8 cellular contexts compared by ENCODE assay signal in the genomic region with DNA sequence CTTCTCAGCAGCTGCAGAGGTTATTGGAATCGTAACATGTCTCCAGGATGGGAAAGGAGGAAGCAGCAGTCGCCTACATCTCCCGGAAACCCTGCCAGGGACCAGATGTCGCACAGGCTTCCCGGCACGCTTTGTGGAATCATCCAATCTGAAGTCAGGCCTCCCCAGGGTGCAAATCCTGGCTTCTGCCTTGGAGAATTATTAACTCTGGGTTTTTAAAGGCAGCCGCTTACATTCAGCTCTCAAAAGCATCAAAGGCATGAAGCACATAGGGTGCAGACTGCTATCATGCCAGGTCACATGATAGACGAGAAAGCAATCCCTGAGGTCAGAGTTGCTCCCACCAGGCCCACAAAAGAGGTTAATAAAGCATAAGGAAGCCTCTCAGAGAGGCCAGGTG. TPM values are rescaled to one million over a fixed set of nuclear protein-coding genes. Genes with fewer than 3 reads are reported as not detected.
DNase-seq lines count a peak whose midpoint lies in the region; ATAC-seq, FAIRE-seq and TF ChIP-seq lines count a peak whose summit lies in the region.
"Not testable (repeated sequence)": the region's sequence is repeated elsewhere in the genome, so short reads cannot be mapped to it uniquely, and the experiment has no call there.

No MANE protein-coding gene starts in this region.

- H3K4me1 Mint-ChIP-seq in nephron progenitor cell, result peaks cover 46% of the 10 kb centered on the region

- not testable (repeated sequence) for H3K36me3 Mint-ChIP-seq in nephron progenitor cell (ENCODE audit: low read depth)

- FAIRE-seq in bronchial epithelial cell (lab: Jason Lieb, UNC), result peak; percentile 13

- TF ChIP-seq POLR2A in Peyer's patch (IDR thresholded peaks at IDR 0.05), result not testable (repeated sequence)

- not testable (repeated sequence) for H3K27me3 ChIP-seq in Peyer's patch; bronchial epithelial cell (ENCODE audit: control insufficient read depth, insufficient read depth, low read length)

- ATAC-seq in left cardiac atrium, result not testable (repeated sequence)

- not testable (repeated sequence) for H3K4me3 ChIP-seq in AG10803 (ENCODE audit: low read length); Peyer's patch; bronchial epithelial cell (ENCODE audit: low read depth, low read length)

- peak overlapping the region; percentile 39 for H3K27ac Mint-ChIP-seq in nephron progenitor cell

- not testable (repeated sequence) for H3K9me3 ChIP-seq in Peyer's patch

- not testable (repeated sequence) for H3K4me1 ChIP-seq in Peyer's patch

- intact Hi-C loops in left cardiac atrium (cut with DNase I), result not testable (repeated sequence)

- H3K27me3 Mint-ChIP-seq in nephron progenitor cell (ENCODE audit: low read depth, poor library complexity), result peaks cover 35% of the 10 kb centered on the region

- H3K27ac ChIP-seq in Peyer's patch, result peak overlapping the region in 1 of 4 donors; percentile 35

- peaks cover 48% of the 10 kb centered on the region for H3K9me3 Mint-ChIP-seq in nephron progenitor cell

- H3K36me3 ChIP-seq in Peyer's patch; bronchial epithelial cell (ENCODE audit: control insufficient read depth, insufficient read depth, low read length): not testable (repeated sequence)

- peak; percentile 20 for DNase-seq in AG10803 (ENCODE audit: low read depth)
- peak in 2 of 3 experiments; percentile 63 to 71 for DNase-seq in NCI-H1417 (lab: John Stamatoyannopoulos, UW)
- peak in 2 of 3 donors; percentile 47 for DNase-seq in Peyer's patch
- not testable (repeated sequence) for DNase-seq in bronchial epithelial cell (ENCODE audit: low read depth); nephron progenitor cell
- DNase-seq in left cardiac atrium, result peak; percentile 22
- peak; percentile 27 for DNase-seq in left kidney (ENCODE audit: low read depth, low spot score)
- peak; percentile 50 for DNase-seq in retina

- not testable (repeated sequence) for H3K4me3 Mint-ChIP-seq in nephron progenitor cell

- not testable (repeated sequence) for TF ChIP-seq CTCF in AG10803 (conservative IDR thresholded peaks at IDR 0.05; ENCODE audit: low read length); Peyer's patch (IDR thresholded peaks at IDR 0.05); bronchial epithelial cell (IDR thresholded peaks at IDR 0.05; ENCODE audit: insufficient read depth, low read length, severe bottlenecking); nephron progenitor cell (IDR thresholded peaks at IDR 0.05)

RNA-seq across cellular contexts. Expression of a gene that starts 4.6 kb away (rescaled TPM):
- total RNA-seq in Peyer's patch, result 100 to 1,000 TPM; 123 to 193 (median 168) TPM
- 130 and 137 TPM in 2 replicates for total RNA-seq in bronchial epithelial cell
- 100 to 1,000 TPM; 111 to 155 TPM for total RNA-seq in left cardiac atrium

RNA-seq across cellular contexts. Expression of a gene that starts 17.1 kb away (rescaled TPM):
- 100 to 1,000 TPM in 1 of 4 donors, 10 to 100 TPM in 2, 1 to 10 TPM in 1; 1.9 to 191 (median 37.1) TPM for total RNA-seq in Peyer's patch
- 48.4 and 110 TPM in 2 replicates for total RNA-seq in bronchial epithelial cell
- total RNA-seq in left cardiac atrium, result under 1 TPM in 1 of 2 donors, not detected in 1; 0.38 TPM

RNA-seq across cellular contexts. Expression of a gene that starts 27.9 kb away (rescaled TPM):
- total RNA-seq in Peyer's patch (10 to 100 TPM; 38.8 to 93.7 (median 70.2) TPM), bronchial epithelial cell (28.2 and 29.4 TPM in 2 replicates), left cardiac atrium (10 to 100 TPM; 45.3 to 46.2 TPM)

RNA-seq across cellular contexts. Expression of a gene that starts 59.2 kb away (rescaled TPM):
- total RNA-seq in Peyer's patch (100 to 1,000 TPM in 2 of 4 donors, 10 to 100 TPM in 2; 52.2 to 144 (median 95.3) TPM), bronchial epithelial cell (15.0 and 32.0 TPM in 2 replicates), left cardiac atrium (10 to 100 TPM; 67.1 to 68.5 TPM)
